ENCODE assay signal across 11 cellular contexts in the genomic region with DNA sequence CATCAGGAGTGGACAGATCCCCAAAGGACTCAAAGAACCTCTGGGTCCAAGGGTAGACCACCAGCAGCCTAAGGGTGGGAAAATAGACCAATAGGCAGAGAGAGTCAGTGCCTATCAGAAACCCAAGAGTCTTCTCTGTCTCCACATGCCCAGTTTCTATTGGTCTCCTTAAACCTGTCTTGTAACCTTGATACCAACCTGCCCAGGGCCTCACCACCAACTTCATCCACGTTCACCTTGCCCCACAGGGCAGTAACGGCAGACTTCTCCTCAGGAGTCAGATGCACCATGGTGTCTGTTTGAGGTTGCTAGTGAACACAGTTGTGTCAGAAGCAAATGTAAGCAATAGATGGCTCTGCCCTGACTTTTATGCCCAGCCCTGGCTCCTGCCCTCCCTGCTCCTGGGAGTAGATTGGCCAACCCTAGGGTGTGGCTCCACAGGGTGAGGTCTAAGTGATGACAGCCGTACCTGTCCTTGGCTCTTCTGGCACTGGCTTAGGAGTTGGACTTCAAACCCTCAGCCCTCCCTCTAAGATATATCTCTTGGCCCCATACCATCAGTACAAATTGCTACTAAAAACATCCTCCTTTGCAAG. TPM values are rescaled to one million over a fixed set of nuclear protein-coding genes. Genes with fewer than 3 reads are reported as not detected.
DNase-seq lines count a peak whose midpoint lies in the region; ATAC-seq and TF ChIP-seq lines count a peak whose summit lies in the region.
"Had no signal": no experiment of that assay in that cellular context is flagged by ENCODE, and none has a peak within 500 bp of the region (broad histone marks: within the 10 kb centered on the region; RNA-seq: fewer than 3 reads in every experiment).

A gene (minus strand): TSS at position 340 of the 596 bp plus-strand sequence. CDS start 50 bp downstream, at position 290.

- CTCF ChIA-PET in CD8-positive, alpha-beta memory T cell (lab: Charles Lee), result no interaction called here

- H3K36me3 Mint-ChIP-seq in CD14-positive monocyte, result no peaks in the 10 kb centered on the region
- H3K36me3 Mint-ChIP-seq in IgD-negative memory B cell, result no peaks in the 10 kb centered on the region
- H3K36me3 Mint-ChIP-seq in CD8-positive, alpha-beta memory T cell, result no peaks in the 10 kb centered on the region
- H3K36me3 Mint-ChIP-seq: CD4-positive, alpha-beta memory T cell had no signal

- H3K9me3 ChIP-seq in gastroesophageal sphincter (peaks cover 0 to under 1% (median 0%) of the 10 kb centered on the region in 3 donors), ovary (no peaks in the 10 kb centered on the region)
- no peaks in the 10 kb centered on the region for H3K9me3 ChIP-seq in CD8-positive, alpha-beta memory T cell (ENCODE audit: low read length)

- no peak within 1 kb of the TSS for H3K4me3 ChIP-seq in gastroesophageal sphincter
- H3K4me3 ChIP-seq in ovary, result no peak within 1 kb of the TSS
- no peak within 1 kb of the TSS for H3K4me3 ChIP-seq in CD8-positive, alpha-beta memory T cell (ENCODE audit: low read length)

- TF ChIP-seq POLR2A in gastroesophageal sphincter (IDR thresholded peaks at IDR 0.05) (no peak), ovary (IDR thresholded peaks at IDR 0.05) (no peak)

- H3K27ac ChIP-seq in gastroesophageal sphincter (no peak within 1 kb of the TSS), ovary (no peak within 1 kb of the TSS)
- H3K27ac ChIP-seq in CD8-positive, alpha-beta memory T cell (ENCODE audit: low read depth, low read length), result no peak within 1 kb of the TSS
- H3K27ac ChIP-seq: RWPE1 had no signal

- TF ChIP-seq CTCF in CD14-positive monocyte (IDR thresholded peaks at IDR 0.05) (no peak), gastroesophageal sphincter (IDR thresholded peaks at IDR 0.05) (no peak), ovary (IDR thresholded peaks at IDR 0.05) (no peak)

- intact Hi-C loops in CD14-positive monocyte (cut with micrococcal nuclease), result no loop called here
- intact Hi-C loops in ovary (cut with DNase I), result no loop called here

- H3K4me3 Mint-ChIP-seq in CD14-positive monocyte (no peak within 1 kb of the TSS), IgD-negative memory B cell (no peak within 1 kb of the TSS)
- H3K4me3 Mint-ChIP-seq in CD8-positive, alpha-beta memory T cell, result no peak within 1 kb of the TSS
- H3K4me3 Mint-ChIP-seq: CD4-positive, alpha-beta memory T cell; WTC11 had no signal

- H3K36me3 ChIP-seq in gastroesophageal sphincter (no peaks in the 10 kb centered on the region), ovary (no peaks in the 10 kb centered on the region)
- H3K36me3 ChIP-seq in CD8-positive, alpha-beta memory T cell (ENCODE audit: insufficient read depth, low read length), result no peaks in the 10 kb centered on the region

- TF ChIP-seq EP300 in gastroesophageal sphincter (IDR thresholded peaks at IDR 0.05) (no peak), ovary (IDR thresholded peaks at IDR 0.05) (no peak)

- WGBS in gastroesophageal sphincter (ENCODE audit: low coverage in 1 of 2), 2 donors, result 71 to 94% methylated on average over 1 to 3 of the region's 3 CpGs
- 63 to 73% (median 70%) methylated on average over 3 of the region's 3 CpGs for WGBS in ovary, 3 donors

- H3K4me1 ChIP-seq in gastroesophageal sphincter, result no peaks in the 10 kb centered on the region
- H3K4me1 ChIP-seq in ovary (ENCODE audit: insufficient read depth), result no peaks in the 10 kb centered on the region
- no peaks in the 10 kb centered on the region for H3K4me1 ChIP-seq in CD8-positive, alpha-beta memory T cell (ENCODE audit: insufficient read depth, low read length)

- no peak for ATAC-seq in gastroesophageal sphincter
- ATAC-seq: WTC11 had no signal

- peaks cover 0 to 6% (median 3%) of the 10 kb centered on the region in 7 donors for H3K9me3 Mint-ChIP-seq in CD14-positive monocyte
- H3K9me3 Mint-ChIP-seq in IgD-negative memory B cell, result no peaks in the 10 kb centered on the region
- H3K9me3 Mint-ChIP-seq in CD8-positive, alpha-beta memory T cell, result peaks cover 0 to 3% (median 0%) of the 10 kb centered on the region in 5 donors

- H3K27me3 ChIP-seq in gastroesophageal sphincter (no peaks in the 10 kb centered on the region), ovary (no peaks in the 10 kb centered on the region)
- H3K27me3 ChIP-seq in CD8-positive, alpha-beta memory T cell (ENCODE audit: insufficient read depth, low read length, poor library complexity, severe bottlenecking), result no peaks in the 10 kb centered on the region

- POLR2A ChIA-PET in CD8-positive, alpha-beta memory T cell (lab: Charles Lee), result no interaction called here

- no peaks in the 10 kb centered on the region for H3K4me1 Mint-ChIP-seq in CD14-positive monocyte
- H3K4me1 Mint-ChIP-seq in IgD-negative memory B cell, result no peaks in the 10 kb centered on the region
- no peaks in the 10 kb centered on the region for H3K4me1 Mint-ChIP-seq in CD8-positive, alpha-beta memory T cell
- H3K4me1 Mint-ChIP-seq: CD4-positive, alpha-beta memory T cell had no signal

- DNase-seq in CD14-positive monocyte (ENCODE audit: low spot score) (no peak), ovary (no peak), T-helper 2 cell (no peak)
- DNase-seq in central memory CD4-positive, alpha-beta T cell, result no peak
- no peak for DNase-seq in CD8-positive, alpha-beta memory T cell
- DNase-seq: CD4-positive, alpha-beta memory T cell; NCI-H187 treated with DMSO at 0.1 percent for 48 hours had no signal

- no peak within 1 kb of the TSS for H3K27ac Mint-ChIP-seq in CD14-positive monocyte
- no peak within 1 kb of the TSS for H3K27ac Mint-ChIP-seq in IgD-negative memory B cell
- no peak within 1 kb of the TSS for H3K27ac Mint-ChIP-seq in CD8-positive, alpha-beta memory T cell
- H3K27ac Mint-ChIP-seq: CD4-positive, alpha-beta memory T cell; WTC11 had no signal

- peaks cover 0 to under 1% (median 0%) of the 10 kb centered on the region in 3 donors for H3K27me3 Mint-ChIP-seq in CD14-positive monocyte (ENCODE audit: low read depth in 3 of 3)
- H3K27me3 Mint-ChIP-seq in IgD-negative memory B cell, result peaks cover 2% of the 10 kb centered on the region
- no peaks in the 10 kb centered on the region for H3K27me3 Mint-ChIP-seq in CD8-positive, alpha-beta memory T cell

RNA-seq across cellular contexts. Expression of the gene that starts here (rescaled TPM):
- 100 to 1,000 TPM; 278 to 298 TPM for polyA plus RNA-seq in CD14-positive monocyte
- polyA plus RNA-seq in IgD-negative memory B cell, result 60.1 TPM
- 100 to 1,000 TPM in 2 of 4 donors, 10 to 100 TPM in 1, not detected in 1; 16.1 to 148 (median 132) TPM for total RNA-seq in gastroesophageal sphincter
- total RNA-seq in ovary, result 100 to 1,000 TPM in 4 of 7 donors, 10 to 100 TPM in 2, 1 to 10 TPM in 1; 9.1 to 393 (median 118) TPM
- polyA plus RNA-seq in ovary, result 100 to 1,000 TPM in 1 of 2 donors, 10 to 100 TPM in 1; 24.7 to 211 TPM
- not detected for total RNA-seq in CD8-positive, alpha-beta memory T cell
- polyA plus RNA-seq in CD8-positive, alpha-beta memory T cell, result not detected
- total RNA-seq: WTC11 had no signal

Comparison
In these comparisons a context has a peak if more than half of its experiments do, and no peak if none do; other contexts are left out.
1. RNA of the gene that starts here (polyA plus RNA-seq): 278 to 298 TPM in CD14-positive monocyte and 60.1 TPM in IgD-negative memory B cell (single experiment); not detected in CD8-positive, alpha-beta memory T cell (single experiment); every median in the first group is over 10 times any median in the second.